Comparison of ENCODE assay signal across 31 cellular contexts in genomic region chr6:8543714-8544113, GRCh38.
"Had no signal": no experiment of that assay in that cellular context is flagged by ENCODE, and none has a peak within 500 bp of the region (broad histone marks: within the 10 kb centered on the region; RNA-seq: fewer than 3 reads in every experiment).

No MANE protein-coding gene starts in this region.

- H3K4me1 ChIP-seq: adrenal gland, ascending aorta, breast epithelium had no signal

- DNase-seq: activated effector memory CD4-positive, alpha-beta T cell treated with anti-CD3 and anti-CD28 coated beads, Interleukin-2, amount 50 U/mL, for 16 hours; activated effector memory CD4-positive, alpha-beta T cell treated with Interleukin-2 at 50 U/mL for 16 hours; activated gamma-delta T cell; activated gamma-delta T cell treated with Interleukin-2 at 50 U/mL for 16 hours; activated naive CD4-positive, alpha-beta T cell; activated naive CD4-positive, alpha-beta T cell treated with anti-CD3 and anti-CD28 coated beads for 36 hours; activated naive CD4-positive, alpha-beta T cell treated with anti-CD3 and anti-CD28 coated beads, Interleukin-2, amount 10 ng/mL, durations not matched to agents 7 days and 5 days; activated naive CD4-positive, alpha-beta T cell treated with anti-CD3 and anti-CD28 coated beads, Interleukin-2, amount 50 U/mL, for 16 hours; activated naive CD4-positive, alpha-beta T cell treated with Interleukin-2 at 50 U/mL for 16 hours; activated naive CD8-positive, alpha-beta T cell treated with anti-CD3 and anti-CD28 coated beads for 36 hours; activated naive CD8-positive, alpha-beta T cell treated with anti-CD3 and anti-CD28 coated beads, Interleukin-2, amount 10 ng/mL, durations not matched to agents 7 days and 5 days; activated naive CD8-positive, alpha-beta T cell treated with anti-CD3 and anti-CD28 coated beads, Interleukin-2, amount 50 U/mL, for 24 hours; activated T-cell treated with anti-CD3 and anti-CD28 coated beads, Interleukin-2, amount 50 U/mL, for 24 hours; activated T-cell treated with anti-CD3 and anti-CD28 coated beads, Interleukin-2, amount 50 U/mL, for 4 hours; activated T-cell treated with anti-CD3 and anti-CD28 coated beads, Interleukin-2, amount 50 U/mL, for 48 hours; activated T-cell treated with anti-CD3 and anti-CD28 coated beads, Interleukin-2, amount 50 U/mL, for 72 hours; adrenal gland; amniotic stem cell; amygdala; anterior cingulate cortex; aorta; body of pancreas; brain microvascular endothelial cell; caudate nucleus; central memory CD4-positive, alpha-beta T cell; cerebellar nuclear complex had no signal

- H3K9me3 ChIP-seq: body of pancreas had no signal

- H3K27ac ChIP-seq: adrenal gland, ascending aorta, body of pancreas, brain microvascular endothelial cell, breast epithelium, cardiac muscle cell had no signal

- H3K4me3 ChIP-seq: adrenal gland, ascending aorta, body of pancreas, breast epithelium, cardiac muscle cell had no signal

- H3K36me3 ChIP-seq: adrenal gland, ascending aorta, brain microvascular endothelial cell, breast epithelium, cardiac muscle cell had no signal

- ATAC-seq: activated naive CD4-positive, alpha-beta T cell treated with anti-CD3 and anti-CD28 coated beads, Interleukin-2, amount 50 U/mL, for 72 hours; activated naive CD8-positive, alpha-beta T cell treated with anti-CD3 and anti-CD28 coated beads, Interleukin-2, amount 50 U/mL, for 24 hours; activated T-cell treated with anti-CD3 and anti-CD28 coated beads, Interleukin-2, amount 50 U/mL, for 4 hours; activated T-cell treated with anti-CD3 and anti-CD28 coated beads, Interleukin-2, amount 50 U/mL, for 72 hours; activated T-helper 17 cell treated with anti-CD3 and anti-CD28 coated beads, Interleukin-2, amount 50 U/mL, for 72 hours; body of pancreas had no signal

- H3K27me3 ChIP-seq: adrenal gland, ascending aorta, body of pancreas, brain microvascular endothelial cell, breast epithelium, cardiac muscle cell had no signal
